Comparison of ENCODE assay signal across 27 cellular contexts in the genomic region with DNA sequence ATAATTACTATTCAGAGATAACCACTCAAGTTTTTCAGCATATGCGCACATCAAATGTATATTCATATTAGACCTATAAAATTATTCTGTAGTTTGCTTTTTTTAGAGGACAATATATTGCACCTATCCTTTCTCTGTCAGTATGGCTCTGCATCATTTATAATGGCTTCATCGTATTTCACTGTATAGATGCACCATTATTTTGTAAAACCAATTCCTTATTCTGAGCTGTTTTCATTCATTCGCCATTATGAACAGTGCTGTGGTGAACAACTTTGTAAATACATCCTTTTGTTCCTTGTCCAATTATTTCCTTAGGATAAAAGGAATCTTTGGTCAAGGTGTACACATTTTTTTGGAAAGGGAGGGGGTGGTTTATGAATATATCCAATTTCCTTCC. TPM values are rescaled to one million over a fixed set of nuclear protein-coding genes. Genes with fewer than 3 reads are reported as not detected.
"Had no signal": no experiment of that assay in that cellular context is flagged by ENCODE, and none has a peak within 500 bp of the region (broad histone marks: within the 10 kb centered on the region; RNA-seq: fewer than 3 reads in every experiment).

No MANE protein-coding gene starts in this region.

- H3K27me3 ChIP-seq: esophagus muscularis mucosa, foreskin keratinocyte, gastroesophageal sphincter, heart left ventricle, hepatocyte, left lung, neural progenitor cell, right atrium auricular region, suprapubic skin had no signal

- H3K4me2 ChIP-seq: hepatocyte, neural progenitor cell had no signal

- ATAC-seq: foreskin keratinocyte; gastroesophageal sphincter; heart left ventricle; left cardiac atrium; left lung; naive thymus-derived CD4-positive, alpha-beta T cell; stimulated activated naive CD8-positive, alpha-beta T cell treated with anti-CD3 and anti-CD28 coated beads, Interleukin-15, amount 100 ng/mL, for 72 hours had no signal

- H3K27ac Mint-ChIP-seq: naive thymus-derived CD4-positive, alpha-beta T cell; neural progenitor cell; stimulated activated naive CD8-positive, alpha-beta T cell treated with anti-CD3 and anti-CD28 coated beads, Interleukin-15, amount 100 ng/mL, for 72 hours had no signal

- DNase-seq: dermis blood vessel endothelial cell; effector memory CD4-positive, alpha-beta T cell; foreskin keratinocyte; heart left ventricle; left cardiac atrium; left lung; mesenchymal stem cell; midbrain; naive thymus-derived CD4-positive, alpha-beta T cell; stimulated activated CD4-positive, alpha-beta T cell treated with anti-CD3 and anti-CD28 coated beads, Interleukin-15, amount 100 ng/mL, for 24 hours; stimulated activated CD4-positive, alpha-beta T cell treated with anti-CD3 and anti-CD28 coated beads, Interleukin-2, amount 100 ng/mL, for 48 hours; stimulated activated naive CD4-positive, alpha-beta T cell; stimulated activated naive CD8-positive, alpha-beta T cell treated with anti-CD3 and anti-CD28 coated beads, Interleukin-15, amount 100 ng/mL, for 72 hours; trophoblast cell had no signal

- FAIRE-seq: endothelial cell of umbilical vein, islet of Langerhans had no signal

- H3K79me2 ChIP-seq: hepatocyte, parathyroid adenoma had no signal

- H3K36me3 Mint-ChIP-seq: naive thymus-derived CD4-positive, alpha-beta T cell; neural progenitor cell had no signal

- H3K9me3 ChIP-seq: esophagus muscularis mucosa, gastroesophageal sphincter, heart left ventricle, left lung, right atrium auricular region, suprapubic skin had no signal

- H3K27me3 Mint-ChIP-seq: progenitor cell of endocrine pancreas; stimulated activated naive CD8-positive, alpha-beta T cell treated with anti-CD3 and anti-CD28 coated beads, Interleukin-15, amount 100 ng/mL, for 72 hours had no signal

- H3K4me1 Mint-ChIP-seq: naive thymus-derived CD4-positive, alpha-beta T cell; stimulated activated naive CD8-positive, alpha-beta T cell treated with anti-CD3 and anti-CD28 coated beads, Interleukin-15, amount 100 ng/mL, for 72 hours had no signal

- H3K4me3 ChIP-seq: coronary artery, esophagus muscularis mucosa, gastroesophageal sphincter, heart left ventricle, hepatocyte, left lung, neural progenitor cell, right atrium auricular region, skin epidermis, suprapubic skin had no signal

- H2AFZ ChIP-seq: hepatocyte, neural progenitor cell, parathyroid adenoma had no signal

- H3K9ac ChIP-seq: neural progenitor cell, parathyroid adenoma had no signal

- H3K36me3 ChIP-seq: esophagus muscularis mucosa, gastroesophageal sphincter, heart left ventricle, left lung, neural progenitor cell, right atrium auricular region, suprapubic skin had no signal

- H3K27ac ChIP-seq: coronary artery, esophagus muscularis mucosa, foreskin keratinocyte, gastroesophageal sphincter, heart left ventricle, left lung, neural progenitor cell, parathyroid adenoma, right atrium auricular region, skin epidermis, suprapubic skin had no signal

- H3K4me3 Mint-ChIP-seq: naive thymus-derived CD4-positive, alpha-beta T cell; nephron; neural progenitor cell; stimulated activated naive CD8-positive, alpha-beta T cell treated with anti-CD3 and anti-CD28 coated beads, Interleukin-15, amount 100 ng/mL, for 72 hours had no signal

- H3K9me3 Mint-ChIP-seq: naive thymus-derived CD4-positive, alpha-beta T cell; nephron; neural progenitor cell; stimulated activated naive CD8-positive, alpha-beta T cell treated with anti-CD3 and anti-CD28 coated beads, Interleukin-15, amount 100 ng/mL, for 72 hours had no signal

RNA-seq across cellular contexts. Expression of a gene that starts 34.3 kb away (rescaled TPM):
- total RNA-seq: endothelial cell of umbilical vein had no signal
